6 cellular contexts compared by ENCODE assay signal in genomic region chr4:62414563-62414962, GRCh38.
"Had no signal": no experiment of that assay in that cellular context is flagged by ENCODE, and none has a peak within 500 bp of the region (broad histone marks: within the 10 kb centered on the region; RNA-seq: fewer than 3 reads in every experiment).

No MANE protein-coding gene starts in this region.

- DNase-seq: GDM1, GF-D8 had no signal

- FAIRE-seq: G401.6, GM12892, GM18507, GM19239 had no signal
